ENCODE assay signal across 15 cellular contexts in the genomic region with DNA sequence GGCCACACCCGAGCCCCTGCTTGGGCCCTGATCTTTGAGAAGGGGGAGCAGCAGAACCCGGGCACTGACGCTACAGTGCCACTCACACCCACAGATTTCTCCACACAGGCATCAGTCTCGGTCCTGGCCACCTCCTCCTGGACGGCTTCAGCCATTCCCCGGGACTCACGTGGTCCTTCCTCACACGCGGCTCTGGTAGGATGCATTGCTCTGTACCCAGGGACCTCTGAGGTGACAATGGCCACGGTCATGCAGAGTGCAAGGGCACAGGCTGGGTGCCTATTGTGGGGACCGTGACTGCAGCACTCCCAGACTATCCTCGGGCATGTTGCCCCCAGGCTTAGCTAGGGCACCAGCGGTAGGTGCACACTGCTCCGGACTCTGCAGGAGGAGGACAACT. TPM values are rescaled to one million over a fixed set of nuclear protein-coding genes. Genes with fewer than 3 reads are reported as not detected.
DNase-seq lines count a peak whose midpoint lies in the region; ATAC-seq and TF ChIP-seq lines count a peak whose summit lies in the region.
"Had no signal": no experiment of that assay in that cellular context is flagged by ENCODE, and none has a peak within 500 bp of the region (broad histone marks: within the 10 kb centered on the region; RNA-seq: fewer than 3 reads in every experiment).

No MANE protein-coding gene starts in this region.

- no peak overlapping the region for H2BK20ac ChIP-seq in H9 (ENCODE audit: low read depth, low read length, poor library complexity, severe bottlenecking)

- no peaks in the 10 kb centered on the region for H3K79me2 ChIP-seq in H9 (ENCODE audit: insufficient read depth, low read length)

- H3K18ac ChIP-seq in H9 (ENCODE audit: insufficient read length, low read depth, low read length): peak overlapping the region; percentile 7

- no peak overlapping the region for H3K14ac ChIP-seq in H9 (ENCODE audit: insufficient read depth, low read length)

- H3T11ph ChIP-seq in H9 (ENCODE audit: low read length): no peak overlapping the region

- no peak overlapping the region for H4K8ac ChIP-seq in H9 (replicated peaks; ENCODE audit: insufficient read length, low read depth, low read length)

- no peaks in the 10 kb centered on the region for H3K36me3 Mint-ChIP-seq in H9 (ENCODE audit: insufficient read depth in 1 of 3, low read depth in 3 of 3)
- H3K36me3 Mint-ChIP-seq in naive thymus-derived CD4-positive, alpha-beta T cell: no peaks in the 10 kb centered on the region
- no peaks in the 10 kb centered on the region for H3K36me3 Mint-ChIP-seq in type B pancreatic cell
- H3K36me3 Mint-ChIP-seq: CD4-positive, alpha-beta memory T cell had no signal

- H3K56ac ChIP-seq in H9 (ENCODE audit: insufficient read length, low read depth, low read length): no peak overlapping the region

- H3K27me3 ChIP-seq in H9 (ENCODE audit: insufficient read depth, low read length) (no peaks in the 10 kb centered on the region), Panc1 (ENCODE audit: control insufficient read depth, insufficient read depth, low read length) (no peaks in the 10 kb centered on the region), left ventricle myocardium inferior (ENCODE audit: low read depth) (no peaks in the 10 kb centered on the region)
- no peaks in the 10 kb centered on the region for H3K27me3 ChIP-seq in naive thymus-derived CD4-positive, alpha-beta T cell (ENCODE audit: control insufficient read depth in 2 of 2, insufficient read depth in 2 of 2, low read length in 2 of 2)

- H4K20me1 ChIP-seq in H9 (ENCODE audit: control insufficient read depth, insufficient read depth, insufficient read length): no peaks in the 10 kb centered on the region

- H3K4me3 Mint-ChIP-seq in H9 (no peak overlapping the region), type B pancreatic cell (no peak overlapping the region)
- no peak overlapping the region for H3K4me3 Mint-ChIP-seq in naive thymus-derived CD4-positive, alpha-beta T cell
- H3K4me3 Mint-ChIP-seq: B cell; CD4-positive, alpha-beta memory T cell; GM23338; HFFc6 had no signal

- no peak overlapping the region for H3K23ac ChIP-seq in H9 (ENCODE audit: insufficient read length, low read depth, low read length)

- no peak overlapping the region for H4K5ac ChIP-seq in H9 (ENCODE audit: insufficient read length, low read depth, low read length)

- H3K4me1 Mint-ChIP-seq in H9 (peaks cover 12 to 19% of the 10 kb centered on the region in 2 experiments), type B pancreatic cell (ENCODE audit: unreplicated experiment) (no peaks in the 10 kb centered on the region)
- H3K4me1 Mint-ChIP-seq in naive thymus-derived CD4-positive, alpha-beta T cell: no peaks in the 10 kb centered on the region
- H3K4me1 Mint-ChIP-seq: B cell; CD4-positive, alpha-beta memory T cell had no signal

- ATAC-seq in Panc1 (peak; percentile 23; the same call in 1 of the 2 replicates), HG03442 (IDR thresholded peaks at IDR 0.05; ENCODE audit: unreplicated experiment) (no peak)
- peak; percentile 18 for ATAC-seq in naive thymus-derived CD4-positive, alpha-beta T cell

- no peak overlapping the region for H2BK120ac ChIP-seq in H9 (ENCODE audit: low read depth, low read length, poor library complexity, severe bottlenecking)

- BruUV-seq in Panc1 (replicated peaks; lab: Mats Ljungman, UMichigan): no TSS peak

- in situ Hi-C loops in Panc1 (cut with HindIII; ENCODE audit: low pct_unique_long_range_greater_than_20kb, low sequenced_read_pairs): no loop called here

- WGBS in H9 (ENCODE audit: extremely low coverage, insufficient read length, low lambda C conversion rate): no CpG with 5 or more reads among the region's 14 CpGs

- no peaks in the 10 kb centered on the region for H3K23me2 ChIP-seq in H9 (ENCODE audit: insufficient read length, low read depth, low read length, poor library complexity, severe bottlenecking)

- H3K9me3 ChIP-seq in H9 (ENCODE audit: control insufficient read depth, low read depth, low read length) (no peaks in the 10 kb centered on the region), Panc1 (ENCODE audit: control insufficient read depth, insufficient read depth, low read depth, low read length) (no peaks in the 10 kb centered on the region), left ventricle myocardium inferior (replicated peaks) (peaks cover 22% of the 10 kb centered on the region)
- peaks cover 0 to 16% (median 0%) of the 10 kb centered on the region in 3 experiments for H3K9me3 ChIP-seq in naive thymus-derived CD4-positive, alpha-beta T cell (ENCODE audit: control insufficient read depth in 2 of 3, low read length in 3 of 3)
- H3K9me3 ChIP-seq: HAP-1 had no signal

- H2BK5ac ChIP-seq in H9 (ENCODE audit: insufficient read length, low read length): no peak overlapping the region

- H3K4me1 ChIP-seq in H9 (ENCODE audit: insufficient read depth, low read length) (no peaks in the 10 kb centered on the region; the same call in 1 of the 2 replicates), Panc1 (ENCODE audit: control insufficient read depth, insufficient read depth, low read length) (no peaks in the 10 kb centered on the region), left ventricle myocardium inferior (no peaks in the 10 kb centered on the region)
- H3K4me1 ChIP-seq in naive thymus-derived CD4-positive, alpha-beta T cell (ENCODE audit: control insufficient read depth in 2 of 2, insufficient read depth in 2 of 2, low read length in 2 of 2): no peaks in the 10 kb centered on the region
- H3K4me1 ChIP-seq: HAP-1 had no signal

- H3K9ac ChIP-seq in H9 (ENCODE audit: extremely low read depth, insufficient read length, low read length): no peak overlapping the region

- H2AFZ ChIP-seq in H9 (ENCODE audit: low read length): no peak overlapping the region
- H2AFZ ChIP-seq: GM23338 had no signal

- H3K79me1 ChIP-seq in H9 (ENCODE audit: insufficient read depth, low read depth, low read length, poor library complexity, severe bottlenecking): no peaks in the 10 kb centered on the region

- H3K27me3 Mint-ChIP-seq in H9 (ENCODE audit: low read depth) (no peaks in the 10 kb centered on the region), type B pancreatic cell (no peaks in the 10 kb centered on the region)
- H3K27me3 Mint-ChIP-seq in naive thymus-derived CD4-positive, alpha-beta T cell: no peaks in the 10 kb centered on the region
- H3K27me3 Mint-ChIP-seq: B cell; CD4-positive, alpha-beta memory T cell had no signal

- H3K27ac ChIP-seq in H9 (ENCODE audit: insufficient read length, low read depth, low read length) (no peak overlapping the region), Panc1 (ENCODE audit: low read length) (no peak overlapping the region), left ventricle myocardium inferior (replicated peaks) (no peak overlapping the region)
- no peak overlapping the region for H3K27ac ChIP-seq in naive thymus-derived CD4-positive, alpha-beta T cell (ENCODE audit: low read depth, low read length)

- H3K4ac ChIP-seq in H9 (ENCODE audit: low read depth, low read length): no peak overlapping the region

- H3K9me3 Mint-ChIP-seq in H9: no peaks in the 10 kb centered on the region
- H3K9me3 Mint-ChIP-seq in naive thymus-derived CD4-positive, alpha-beta T cell: peaks cover 0 to 32% (median 11%) of the 10 kb centered on the region in 11 donors
- no peaks in the 10 kb centered on the region for H3K9me3 Mint-ChIP-seq in type B pancreatic cell
- H3K9me3 Mint-ChIP-seq: GM23338 had no signal

- no peak overlapping the region for H2AK5ac ChIP-seq in H9 (ENCODE audit: insufficient read length, low read length)

- no peak overlapping the region for H4K91ac ChIP-seq in H9 (ENCODE audit: insufficient read length, low read depth, low read length)

- DNase-seq in H9 (no peak), Panc1 (ENCODE audit: low read depth, low spot score) (no peak), type B pancreatic cell (ENCODE audit: extremely low spot score, unreplicated experiment) (peak; percentile 52), kidney tubule cell (ENCODE audit: low spot score) (no peak), left ventricle myocardium inferior (no peak)
- no peak for DNase-seq in naive thymus-derived CD4-positive, alpha-beta T cell
- DNase-seq: C1 segment of cervical spinal cord; CD4-positive, alpha-beta memory T cell; DMS79; EL; HFFc6 had no signal

- H2BK12ac ChIP-seq in H9 (ENCODE audit: insufficient read length, low read depth, low read length): no peak overlapping the region

- no peak overlapping the region for H3K4me2 ChIP-seq in H9 (ENCODE audit: insufficient read depth, insufficient read length, low read length)
- H3K4me2 ChIP-seq: GM23338 had no signal

- intact Hi-C loops in Panc1 (cut with micrococcal nuclease; ENCODE audit: unreplicated experiment) (no loop called here), left ventricle myocardium inferior (cut with micrococcal nuclease) (no loop called here)
- intact Hi-C loops in naive thymus-derived CD4-positive, alpha-beta T cell (cut with micrococcal nuclease): no loop called here

- H3K27ac Mint-ChIP-seq in H9: no peak overlapping the region; a peak in 1 of 7 replicates
- H3K27ac Mint-ChIP-seq in naive thymus-derived CD4-positive, alpha-beta T cell: no peak overlapping the region
- no peak overlapping the region for H3K27ac Mint-ChIP-seq in type B pancreatic cell
- H3K27ac Mint-ChIP-seq: B cell; CD4-positive, alpha-beta memory T cell; GM23338; HFFc6 had no signal

- no peak overlapping the region for H2BK15ac ChIP-seq in H9 (ENCODE audit: low read depth, low read length)

- no peaks in the 10 kb centered on the region for H3K36me3 ChIP-seq in Panc1 (ENCODE audit: control insufficient read depth, insufficient read depth, low read length)
- no peaks in the 10 kb centered on the region for H3K36me3 ChIP-seq in naive thymus-derived CD4-positive, alpha-beta T cell (ENCODE audit: control insufficient read depth in 2 of 3, insufficient read depth in 3 of 3, low read length in 3 of 3)
- H3K36me3 ChIP-seq in left ventricle myocardium inferior: no peaks in the 10 kb centered on the region
- H3K36me3 ChIP-seq: HAP-1 had no signal

- POLR2A ChIA-PET in Panc1 (lab: Charles Lee): no interaction called here
- POLR2A ChIA-PET in naive thymus-derived CD4-positive, alpha-beta T cell (lab: Charles Lee): no interaction called here

- CTCF ChIA-PET in Panc1 (lab: Charles Lee): no interaction called here
- CTCF ChIA-PET in naive thymus-derived CD4-positive, alpha-beta T cell (lab: Charles Lee): no interaction called here

- no peak for TF ChIP-seq CTCF in H9 (conservative IDR thresholded peaks at IDR 0.05)
- TF ChIP-seq CTCF in Panc1 (IDR thresholded peaks at IDR 0.05): no peak
- TF ChIP-seq CTCF in type B pancreatic cell (conservative IDR thresholded peaks at IDR 0.05): no peak
- no peak for TF ChIP-seq CTCF in left ventricle myocardium inferior (IDR thresholded peaks at IDR 0.05; ENCODE audit: borderline replicate concordance)

- H3K4me3 ChIP-seq in Panc1 (ENCODE audit: low read depth in 2 of 2, low read length in 2 of 2) (no peak overlapping the region), left ventricle myocardium inferior (no peak overlapping the region)
- no peak overlapping the region for H3K4me3 ChIP-seq in naive thymus-derived CD4-positive, alpha-beta T cell (ENCODE audit: low read length)
- H3K4me3 ChIP-seq: GM23338, HAP-1 had no signal

RNA-seq across cellular contexts. Expression of gene ZNF670, which starts 11.8 kb away (rescaled TPM):
- total RNA-seq in H9 (2021) (12.8 and 13.9 TPM in 2 replicates), Panc1 (2021; ENCODE audit: unreplicated experiment) (6.4 TPM), type B pancreatic cell (ENCODE audit: low replicate concordance) (6.6 and 8.5 TPM in 2 replicates), left ventricle myocardium inferior (1.5 TPM)
- 2.6 TPM for polyA plus RNA-seq in Panc1 (2012; ENCODE audit: insufficient read length)
- total RNA-seq in naive thymus-derived CD4-positive, alpha-beta T cell: 1 to 10 TPM in 3 of 5 experiments, under 1 TPM in 2; 0.56 to 4.0 (median 1.1) TPM
- 1 to 10 TPM; 1.6 to 2.6 TPM for polyA plus RNA-seq in naive thymus-derived CD4-positive, alpha-beta T cell

RNA-seq across cellular contexts. Expression of gene ZNF669, which starts 13.7 kb away (rescaled TPM):
- total RNA-seq in H9 (2021): 19.2 and 19.5 TPM in 2 replicates
- total RNA-seq in Panc1 (2021; ENCODE audit: unreplicated experiment): 13.9 TPM
- 6.7 TPM for polyA plus RNA-seq in Panc1 (2012; ENCODE audit: insufficient read length)
- total RNA-seq in naive thymus-derived CD4-positive, alpha-beta T cell: 10 to 100 TPM in 3 of 5 experiments, 1 to 10 TPM in 2; 7.9 to 15.8 (median 11.5) TPM
- polyA plus RNA-seq in naive thymus-derived CD4-positive, alpha-beta T cell: 10 to 100 TPM; 15.9 to 22.6 TPM
- total RNA-seq in type B pancreatic cell (ENCODE audit: low replicate concordance): 19.8 and 21.3 TPM in 2 replicates
- total RNA-seq in left ventricle myocardium inferior: 3.2 TPM
